In the genomic region with DNA sequence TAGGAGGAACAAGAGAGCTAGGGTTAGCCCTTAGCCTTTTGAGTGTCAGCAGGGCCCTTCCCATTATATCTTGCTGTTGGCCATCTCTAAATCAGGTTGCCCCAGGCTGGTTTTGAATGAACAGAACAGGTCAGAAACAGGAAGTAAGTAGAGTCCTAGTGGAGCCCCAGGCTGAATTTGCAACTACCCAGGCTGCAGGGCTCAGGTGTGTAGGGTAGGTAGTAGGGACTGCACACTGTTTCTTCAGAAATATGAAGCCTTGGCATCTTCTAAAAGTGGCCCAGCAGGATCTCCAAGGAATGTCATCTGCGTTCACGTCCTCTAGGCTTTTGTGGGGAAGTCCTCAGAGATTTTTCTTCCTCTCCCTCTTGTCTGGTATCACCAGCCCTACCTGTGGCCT, we compare ENCODE assay signal across 29 cellular contexts.
DNase-seq lines count a peak whose midpoint lies in the region; TF ChIP-seq lines count a peak whose summit lies in the region.
"Had no signal": no experiment of that assay in that cellular context is flagged by ENCODE, and none has a peak within 500 bp of the region (broad histone marks: within the 10 kb centered on the region; RNA-seq: fewer than 3 reads in every experiment).

No MANE protein-coding gene starts in this region.

- H3K79me1 ChIP-seq in trophoblast cell (ENCODE audit: low read length), result no peaks in the 10 kb centered on the region

- H3K14ac ChIP-seq in trophoblast cell (ENCODE audit: low read length), result no peak overlapping the region

- H4K12ac ChIP-seq in trophoblast cell (ENCODE audit: low read depth, low read length), result no peak overlapping the region

- H2BK120ac ChIP-seq in trophoblast cell (ENCODE audit: insufficient read depth, low read length, poor library complexity), result no peak overlapping the region

- H2BK5ac ChIP-seq in trophoblast cell (ENCODE audit: low read depth, low read length, poor library complexity), result no peak overlapping the region

- H3K18ac ChIP-seq in trophoblast cell (ENCODE audit: low read length), result no peak overlapping the region

- CTCF ChIA-PET in PC-9 (lab: Charles Lee), result no interaction called here

- no peaks in the 10 kb centered on the region for H3K79me2 ChIP-seq in PC-9 (ENCODE audit: low read depth)
- H3K79me2 ChIP-seq in trophoblast cell (ENCODE audit: control insufficient read depth, insufficient read depth, low read length, poor library complexity), result no peaks in the 10 kb centered on the region

- H3K4me1 ChIP-seq in PC-9 (replicated peaks; ENCODE audit: insufficient read depth) (peaks cover 28% of the 10 kb centered on the region), trophoblast cell (ENCODE audit: control insufficient read depth in 1 of 2, insufficient read depth in 2 of 2, low read length in 2 of 2) (peaks cover 0 to 3% of the 10 kb centered on the region in 2 experiments)
- H3K4me1 ChIP-seq: A549, BE2C, BLaER1, Caco-2 had no signal

- H4K91ac ChIP-seq in trophoblast cell (ENCODE audit: low read depth, low read length), result no peak overlapping the region

- BruUV-seq in PC-9 (replicated peaks; lab: Mats Ljungman, UMichigan), result no TSS peak

- H3K4me2 ChIP-seq in PC-9, result peak overlapping the region; percentile 37
- H3K4me2 ChIP-seq in trophoblast cell (ENCODE audit: low read length), result no peak overlapping the region
- H3K4me2 ChIP-seq: A549, BLaER1 had no signal

- TF ChIP-seq CTCF in PC-9 (conservative IDR thresholded peaks at IDR 0.05), result no peak

- peak; percentile 46 to 79 for DNase-seq in PC-9
- peak; percentile 56 to 77 for DNase-seq in trophoblast cell
- no peak for DNase-seq in amniotic stem cell (lab: John Stamatoyannopoulos, UW)
- DNase-seq in SKM-1 treated with dmso at 0.1 percent for 144 hours (lab: John Stamatoyannopoulos, UW; ENCODE audit: unreplicated experiment), result no peak
- DNase-seq: 8988T; ACHN; AML-193; BE2C; C1 segment of cervical spinal cord; Caco-2; Calu3; CD4-positive, alpha-beta memory T cell; CD4-positive, alpha-beta T cell; CD4-positive, CD25-positive, alpha-beta regulatory T cell; CD8-positive, alpha-beta memory T cell; CD8-positive, alpha-beta T cell; COR-L47; DMS 273 treated with DMSO at 0.1 percent for 48 hours; DMS153; DMS53; DMS79; DMS79 treated with DMSO at 0.1 percent for 48 hours; DND-41; EL had no signal

- H3K4me3 ChIP-seq in PC-9 (no peak overlapping the region), trophoblast cell (ENCODE audit: low read depth, low read length) (no peak overlapping the region)
- H3K4me3 ChIP-seq: A549; BLaER1; BLaER1 treated with 17β-estradiol and CSF1 and Interleukin-3, amounts not matched to agents 10 nM and 100 nM had no signal

- H2BK12ac ChIP-seq in trophoblast cell (ENCODE audit: low read length), result no peak overlapping the region

- no peak overlapping the region for H3K4ac ChIP-seq in trophoblast cell (ENCODE audit: low read depth, low read length)

- H4K8ac ChIP-seq in trophoblast cell (ENCODE audit: low read depth, low read length), result no peak overlapping the region

- H3K9me3 ChIP-seq in PC-9 (ENCODE audit: insufficient read depth, low read depth) (no peaks in the 10 kb centered on the region; the same call in 1 of the 2 replicates), trophoblast cell (ENCODE audit: insufficient read depth, low read depth, low read length) (no peaks in the 10 kb centered on the region)
- H3K9me3 ChIP-seq: A549; BE2C; BLaER1; BLaER1 treated with 17β-estradiol and CSF1 and Interleukin-3, amounts not matched to agents 10 nM and 100 nM; Caco-2 had no signal

- 0 out of 2 replicates have a peak, but pooled peaks cover 3% of the 10 kb centered on the region for H3F3A ChIP-seq in PC-9 (ENCODE audit: insufficient read depth, low read depth)

- H2AK5ac ChIP-seq in trophoblast cell (ENCODE audit: low read length), result no peak overlapping the region

- no CpG with 5 or more reads among the region's 2 CpGs for WGBS in trophoblast cell (ENCODE audit: extremely low coverage, insufficient coverage, insufficient read length)

- H3K9ac ChIP-seq in trophoblast cell (ENCODE audit: low read length), result no peak overlapping the region
- H3K9ac ChIP-seq: BLaER1; BLaER1 treated with 17β-estradiol and CSF1 and Interleukin-3, amounts not matched to agents 10 nM and 100 nM had no signal

- H3K9me2 ChIP-seq in PC-9 (ENCODE audit: insufficient read depth), result no peaks in the 10 kb centered on the region; the same call in 1 of the 2 replicates

- H2AFZ ChIP-seq in PC-9, result no peak overlapping the region
- H2AFZ ChIP-seq in trophoblast cell (ENCODE audit: insufficient read depth, low read length, poor library complexity), result no peak overlapping the region

- POLR2A ChIA-PET in PC-9 (lab: Charles Lee; ENCODE audit: unreplicated experiment), result no interaction called here

- no peaks in the 10 kb centered on the region for H3K36me3 ChIP-seq in PC-9 (ENCODE audit: low read depth)
- no peaks in the 10 kb centered on the region for H3K36me3 ChIP-seq in trophoblast cell (ENCODE audit: control insufficient read depth in 1 of 2, insufficient read depth in 2 of 2, low read length in 2 of 2)
- H3K36me3 ChIP-seq: BE2C; BLaER1; BLaER1 treated with 17β-estradiol and CSF1 and Interleukin-3, amounts not matched to agents 10 nM and 100 nM had no signal

- H3K27ac ChIP-seq in PC-9 (peak overlapping the region; percentile 23; the same call in 1 of the 2 replicates), trophoblast cell (ENCODE audit: low read depth, low read length) (no peak overlapping the region)
- H3K27ac ChIP-seq: 22Rv1; A549; BLaER1; BLaER1 treated with 17β-estradiol and CSF1 and Interleukin-3, amounts not matched to agents 10 nM and 100 nM; C4-2B had no signal

- H3K27me3 ChIP-seq in PC-9 (ENCODE audit: insufficient read depth, low read depth) (no peaks in the 10 kb centered on the region), trophoblast cell (ENCODE audit: insufficient read depth, low read length) (no peaks in the 10 kb centered on the region)
- H3K27me3 ChIP-seq: BE2C had no signal

- H4K20me1 ChIP-seq in PC-9 (ENCODE audit: insufficient read depth), result no peaks in the 10 kb centered on the region
- H4K20me1 ChIP-seq: BLaER1 treated with 17β-estradiol and CSF1 and Interleukin-3, amounts not matched to agents 10 nM and 100 nM had no signal

- H3K23ac ChIP-seq in trophoblast cell (ENCODE audit: low read length), result no peak overlapping the region

- intact Hi-C loops in PC-9 (cut with micrococcal nuclease; ENCODE audit: unreplicated experiment), result loop anchor here (10.0 kb wide), 1 partner anchor 304 kb away; no protein-coding TSS in a partner anchor

Comparison
In these comparisons a context has a peak if more than half of its experiments do, and no peak if none do; other contexts are left out.
1. DNase-seq: peak in PC-9 (2 of 2) and trophoblast cell (2 of 2); none in amniotic stem cell (single experiment) and SKM-1 treated with dmso at 0.1 percent for 144 hours (single experiment).